ENCODE assay signal across 19 cellular contexts in the genomic region with DNA sequence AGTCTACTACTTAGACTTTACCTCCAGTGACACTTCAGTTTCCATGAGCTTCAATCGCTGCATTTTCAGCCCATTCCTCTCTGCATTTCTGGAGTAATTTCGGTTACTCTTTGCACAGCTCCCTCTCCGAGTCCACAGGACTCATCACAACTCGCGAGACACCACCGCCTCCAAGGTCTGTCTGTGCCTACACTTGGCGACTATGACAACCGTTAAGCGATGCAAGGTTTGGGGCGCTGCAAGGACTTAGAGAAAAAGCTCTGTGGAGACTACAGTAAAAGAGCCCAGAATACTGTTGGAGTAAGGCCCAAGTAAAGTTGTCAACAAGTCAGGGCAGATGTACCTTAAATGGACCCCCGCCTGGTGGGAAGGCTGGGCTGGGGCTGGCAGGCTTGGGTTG.
"Had no signal": no experiment of that assay in that cellular context is flagged by ENCODE, and none has a peak within 500 bp of the region (broad histone marks: within the 10 kb centered on the region; RNA-seq: fewer than 3 reads in every experiment).

No MANE protein-coding gene starts in this region.

- H3K9me3 Mint-ChIP-seq: mesothelial cell of epicardium had no signal

- H3K4me1 ChIP-seq: left lung, lower lobe of right lung had no signal

- FAIRE-seq: colon, islet of Langerhans, keratinocyte had no signal

- H3K36me3 ChIP-seq: esophagus muscularis mucosa, gastrocnemius medialis, heart right ventricle, left lung, lower lobe of right lung had no signal

- H3K27ac ChIP-seq: dorsolateral prefrontal cortex, esophagus muscularis mucosa, gastrocnemius medialis, heart right ventricle, left lung, lower lobe of right lung had no signal

- H3K9me3 ChIP-seq: esophagus muscularis mucosa, gastrocnemius medialis, heart right ventricle, left lung, lower lobe of right lung, mucosa of descending colon had no signal

- H3K4me3 ChIP-seq: dorsolateral prefrontal cortex, esophagus muscularis mucosa, gastrocnemius medialis, heart right ventricle, left lung, lower lobe of right lung, mucosa of descending colon had no signal

- H3K36me3 Mint-ChIP-seq: mesothelial cell of epicardium had no signal

- H3K4me3 Mint-ChIP-seq: mesothelial cell of epicardium had no signal

- ATAC-seq: gastrocnemius medialis, heart right ventricle, left lung, left ventricle myocardium superior, lower lobe of right lung, mucosa of descending colon had no signal

- H3K27ac Mint-ChIP-seq: mesothelial cell of epicardium had no signal

- H3K27me3 ChIP-seq: dorsolateral prefrontal cortex, esophagus muscularis mucosa, gastrocnemius medialis, left lung had no signal

- DNase-seq: effector CD4-positive, alpha-beta T cell; effector memory CD4-positive, alpha-beta T cell; foreskin melanocyte; gastrocnemius medialis; glutamatergic neuron; heart right ventricle; hippocampal formation; left cardiac atrium; left lung; left ventricle myocardium superior; lower lobe of right lung; mesenchymal stem cell; mucosa of descending colon had no signal
